23 cellular contexts compared by ENCODE assay signal in genomic region chr10:113522460-113522859, GRCh38. TPM values are rescaled to one million over a fixed set of nuclear protein-coding genes. Genes with fewer than 3 reads are reported as not detected.
DNase-seq lines count a peak whose midpoint lies in the region; TF ChIP-seq lines count a peak whose summit lies in the region.
"Had no signal": no experiment of that assay in that cellular context is flagged by ENCODE, and none has a peak within 500 bp of the region (broad histone marks: within the 10 kb centered on the region; RNA-seq: fewer than 3 reads in every experiment).

No MANE protein-coding gene starts in this region.

- H3K27ac ChIP-seq in breast epithelium, result peak overlapping the region; percentile 77 to 82
- no peak overlapping the region for H3K27ac ChIP-seq in mammary epithelial cell (ENCODE audit: insufficient read depth, low read depth, low read length)
- H3K27ac ChIP-seq in testis, result no peak overlapping the region
- H3K27ac ChIP-seq in esophagus squamous epithelium, result no peak overlapping the region
- H3K27ac ChIP-seq: A549, BLaER1, PC-9, RWPE1, SJCRH30 had no signal

- POLR2A ChIA-PET in MCF 10A (lab: Yijun Ruan, JAX), result no interaction called here

- H3K9me2 ChIP-seq in Loucy (replicated peaks; ENCODE audit: low read depth, low read length), result no peaks in the 10 kb centered on the region

- H3K27me3 ChIP-seq in breast epithelium, result no peaks in the 10 kb centered on the region
- no peaks in the 10 kb centered on the region for H3K27me3 ChIP-seq in Loucy (ENCODE audit: insufficient read depth, low read length, poor library complexity, severe bottlenecking)
- no peaks in the 10 kb centered on the region for H3K27me3 ChIP-seq in mammary epithelial cell (ENCODE audit: insufficient read depth, low read length)
- no peaks in the 10 kb centered on the region for H3K27me3 ChIP-seq in testis
- no peaks in the 10 kb centered on the region for H3K27me3 ChIP-seq in esophagus squamous epithelium
- H3K27me3 ChIP-seq: BLaER1, SJCRH30 had no signal

- BruUV-seq in MCF 10A (replicated peaks; lab: Mats Ljungman, UMichigan), result no TSS peak
- no TSS peak for BruUV-seq in mammary epithelial cell (replicated peaks; lab: Mats Ljungman, UMichigan)

- no peak for DNase-seq in breast epithelium (ENCODE audit: low spot score in 2 of 2)
- DNase-seq in MCF 10A (ENCODE audit: unreplicated experiment), result no peak
- DNase-seq in mammary epithelial cell, result no peak
- peak; percentile 39 for DNase-seq in testis
- DNase-seq in esophagus squamous epithelium (lab: John Stamatoyannopoulos, UW), result no peak
- no peak for DNase-seq in osteocyte (ENCODE audit: extremely low spot score, unreplicated experiment)
- DNase-seq in Ammon's horn (ENCODE audit: low spot score), result no peak
- DNase-seq: CD4-positive, alpha-beta memory T cell; DMS79; H7; KG1; NCI-H1436; NCI-H2029; NCI-H2171; NCI-H526; PC-9; SJCRH30; SW 1271 had no signal

- no peak overlapping the region for H3K27ac Mint-ChIP-seq in MCF 10A (ENCODE audit: low read depth, unreplicated experiment)
- H3K27ac Mint-ChIP-seq in osteocyte (ENCODE audit: unreplicated experiment), result no peak overlapping the region
- H3K27ac Mint-ChIP-seq: CD4-positive, alpha-beta memory T cell had no signal

- peaks cover 41% of the 10 kb centered on the region for H3K27me3 Mint-ChIP-seq in MCF 10A (ENCODE audit: insufficient read depth, unreplicated experiment)
- H3K27me3 Mint-ChIP-seq in osteocyte (ENCODE audit: unreplicated experiment), result peaks cover 12% of the 10 kb centered on the region

- WGBS in mammary epithelial cell (ENCODE audit: low coverage, missing lambda C conversion rate), result 79% methylated on average over 4 of the region's 4 CpGs
- 51 to 69% methylated on average over 4 of the region's 4 CpGs for WGBS in testis, 2 donors
- 85 to 92% methylated on average over 4 of the region's 4 CpGs for WGBS in esophagus squamous epithelium, 2 donors

- H4K20me1 ChIP-seq in Loucy (ENCODE audit: insufficient read depth, low read length, poor library complexity, severe bottlenecking), result no peaks in the 10 kb centered on the region
- no peaks in the 10 kb centered on the region for H4K20me1 ChIP-seq in mammary epithelial cell (ENCODE audit: insufficient read depth, low read length)
- H4K20me1 ChIP-seq: BLaER1 had no signal

- dilution Hi-C loops in mammary epithelial cell (cut with HindIII; ENCODE audit: low sequenced_read_pairs), result no loop called here

- H2AFZ ChIP-seq in Loucy (ENCODE audit: low read length) (0 out of 2 replicates have a peak overlapping the region, but pooled peaks have one; percentile 53), mammary epithelial cell (ENCODE audit: low read depth, low read length) (peak overlapping the region; percentile 31)
- H2AFZ ChIP-seq: PC-9 had no signal

- intact Hi-C loops in breast epithelium (cut with DNase I; ENCODE audit: low total_unique reads) (no loop called here), MCF 10A (cut with micrococcal nuclease) (loop anchor here (5.0 kb wide), 1 partner anchor 70 kb away; no protein-coding TSS in a partner anchor), mammary epithelial cell (cut with micrococcal nuclease) (loop anchor here (5.0 kb wide), 1 partner anchor 955 kb away; no protein-coding TSS in a partner anchor), testis (cut with DNase I; ENCODE audit: low total_unique reads) (no loop called here), esophagus squamous epithelium (cut with DNase I) (no loop called here)

- H3K9me3 ChIP-seq in breast epithelium (no peaks in the 10 kb centered on the region), Loucy (ENCODE audit: insufficient read depth, low read depth, low read length) (no peaks in the 10 kb centered on the region), mammary epithelial cell (replicated peaks; ENCODE audit: insufficient read depth, low read length) (no peaks in the 10 kb centered on the region), testis (no peaks in the 10 kb centered on the region), esophagus squamous epithelium (no peaks in the 10 kb centered on the region)
- H3K9me3 ChIP-seq: A549, BLaER1, SJCRH30 had no signal

- no peaks in the 10 kb centered on the region for H3K79me2 ChIP-seq in Loucy (ENCODE audit: insufficient read depth, low read length)
- H3K79me2 ChIP-seq in mammary epithelial cell (ENCODE audit: insufficient read depth, low read length), result no peaks in the 10 kb centered on the region

- H3K36me3 ChIP-seq in breast epithelium, result no peaks in the 10 kb centered on the region
- H3K36me3 ChIP-seq in Loucy (ENCODE audit: insufficient read depth, low read length), result no peaks in the 10 kb centered on the region
- H3K36me3 ChIP-seq in mammary epithelial cell (ENCODE audit: insufficient read depth, low read length), result no peaks in the 10 kb centered on the region
- no peaks in the 10 kb centered on the region for H3K36me3 ChIP-seq in testis (ENCODE audit: low read depth, missing control alignments)
- no peaks in the 10 kb centered on the region for H3K36me3 ChIP-seq in esophagus squamous epithelium
- H3K36me3 ChIP-seq: BLaER1, SJCRH30 had no signal

- H3K4me1 ChIP-seq in breast epithelium (no peaks in the 10 kb centered on the region), Loucy (ENCODE audit: insufficient read depth, low read length, poor library complexity, severe bottlenecking) (no peaks in the 10 kb centered on the region), mammary epithelial cell (ENCODE audit: insufficient read depth, low read length) (no peaks in the 10 kb centered on the region), testis (peaks cover 7% of the 10 kb centered on the region), esophagus squamous epithelium (peaks cover 0 to 8% (median 0%) of the 10 kb centered on the region in 3 donors)
- H3K4me1 ChIP-seq: A549, SJCRH30 had no signal

- H3K4me3 Mint-ChIP-seq in MCF 10A (ENCODE audit: unreplicated experiment) (no peak overlapping the region), osteocyte (ENCODE audit: unreplicated experiment) (no peak overlapping the region)
- H3K4me3 Mint-ChIP-seq: CD4-positive, alpha-beta memory T cell had no signal

- no peak overlapping the region for H3K4me2 ChIP-seq in Loucy (ENCODE audit: low read depth, low read length, poor library complexity, severe bottlenecking)
- no peak overlapping the region for H3K4me2 ChIP-seq in mammary epithelial cell (ENCODE audit: insufficient read depth, low read depth, low read length)
- H3K4me2 ChIP-seq: A549, BLaER1, PC-9 had no signal

- H3K4me1 Mint-ChIP-seq in MCF 10A (ENCODE audit: insufficient read depth, unreplicated experiment) (no peaks in the 10 kb centered on the region), osteocyte (ENCODE audit: unreplicated experiment) (peaks cover 7% of the 10 kb centered on the region)
- H3K4me1 Mint-ChIP-seq: CD4-positive, alpha-beta memory T cell had no signal

- TF ChIP-seq POLR2A in breast epithelium (IDR thresholded peaks at IDR 0.05) (no peak), testis (IDR thresholded peaks at IDR 0.05) (no peak), esophagus squamous epithelium (IDR thresholded peaks at IDR 0.05) (no peak)

- CTCF ChIA-PET in MCF 10A (lab: Yijun Ruan, JAX), result interaction anchor here (0.7 to 3.6 kb wide), 11 partner anchors 13 to 1048 kb away, joined by 3 to 13 read pairs (median 3); no protein-coding TSS in a partner anchor
- CTCF ChIA-PET in mammary epithelial cell (lab: Charles Lee; ENCODE audit: low non-redundant PET), result interaction anchor here (0.6 kb wide), 1 partner anchor 60 kb away, joined by 3 read pairs; no protein-coding TSS in a partner anchor

- in situ Hi-C loops in mammary epithelial cell (cut with MboI; ENCODE audit: low sequenced_read_pairs in 2 of 2), result no loop called here

- H3F3A ChIP-seq in Loucy (ENCODE audit: low read depth), result no peaks in the 10 kb centered on the region

- no peak overlapping the region for H3K9ac ChIP-seq in Loucy (ENCODE audit: low read depth, low read length, poor library complexity, severe bottlenecking)
- no peak overlapping the region for H3K9ac ChIP-seq in mammary epithelial cell (ENCODE audit: insufficient read depth, low read length)
- H3K9ac ChIP-seq: BLaER1 had no signal

- no peak overlapping the region for H3K4me3 ChIP-seq in breast epithelium
- no peak overlapping the region for H3K4me3 ChIP-seq in Loucy (ENCODE audit: low read length, poor library complexity, severe bottlenecking)
- no peak overlapping the region for H3K4me3 ChIP-seq in mammary epithelial cell (replicated peaks in 1 of 3; ENCODE audit: insufficient read depth in 1 of 3, low read depth in 2 of 3, low read length in 3 of 3)
- H3K4me3 ChIP-seq in testis, result peak overlapping the region in 1 of 2 donors; percentile 12
- H3K4me3 ChIP-seq in esophagus squamous epithelium, result no peak overlapping the region
- H3K4me3 ChIP-seq: A549, BLaER1, PC-9, SJCRH30 had no signal

- H3K36me3 Mint-ChIP-seq in MCF 10A (ENCODE audit: insufficient read depth, unreplicated experiment), result no peaks in the 10 kb centered on the region
- no peaks in the 10 kb centered on the region for H3K36me3 Mint-ChIP-seq in osteocyte (ENCODE audit: unreplicated experiment)
- H3K36me3 Mint-ChIP-seq: CD4-positive, alpha-beta memory T cell had no signal

- TF ChIP-seq CTCF in breast epithelium (IDR thresholded peaks at IDR 0.05) (no peak), MCF 10A (IDR thresholded peaks at IDR 0.05; ENCODE audit: unreplicated experiment) (no peak), Loucy (conservative IDR thresholded peaks at IDR 0.05; ENCODE audit: low read length) (no peak), mammary epithelial cell (conservative IDR thresholded peaks at IDR 0.05 in 1 of 2, IDR thresholded peaks at IDR 0.05 in 1 of 2; ENCODE audit: extremely low read depth in 1 of 2, insufficient read depth in 1 of 2, low read depth in 1 of 2, low read length in 2 of 2) (no peak), testis (IDR thresholded peaks at IDR 0.05) (no peak), esophagus squamous epithelium (IDR thresholded peaks at IDR 0.05) (no peak), osteocyte (IDR thresholded peaks at IDR 0.05) (no peak)

- H3K9me3 Mint-ChIP-seq in MCF 10A (ENCODE audit: unreplicated experiment) (no peaks in the 10 kb centered on the region), osteocyte (ENCODE audit: unreplicated experiment) (no peaks in the 10 kb centered on the region)
- H3K9me3 Mint-ChIP-seq: CD4-positive, alpha-beta memory T cell had no signal

RNA-seq across cellular contexts. Expression of gene HABP2, which starts 30.4 kb away (rescaled TPM):
- total RNA-seq in breast epithelium (under 1 TPM in 2 of 3 donors, not detected in 1; 0.29 to 0.66 TPM), MCF 10A (2022) (not detected in 2 replicates), mammary epithelial cell (not detected), testis (under 1 TPM in 1 of 2 donors, not detected in 1; 0.37 TPM), esophagus squamous epithelium (under 1 TPM in 2 of 4 donors, not detected in 2; under 0.01 to 0.09 TPM), osteocyte (0.11 and 0.18 TPM in 2 replicates)
- polyA plus RNA-seq in mammary epithelial cell (not detected), testis (ENCODE audit: insufficient read depth, low read depth, low replicate concordance) (1.9 TPM)
- not detected for polyA minus RNA-seq in mammary epithelial cell
- total RNA-seq: CD4-positive, alpha-beta memory T cell; H7; M059J; PC-9; SJCRH30 had no signal
- polyA plus RNA-seq: CD4-positive, alpha-beta memory T cell had no signal

Comparison
In these comparisons a context has a peak if more than half of its experiments do, and no peak if none do; other contexts are left out.
1. H3K27ac ChIP-seq: peak in breast epithelium (2 of 2); none in mammary epithelial cell (single experiment), testis (0 of 2) and esophagus squamous epithelium (0 of 4).
2. intact Hi-C loops: an anchor here in MCF 10A (5.0 kb wide) and mammary epithelial cell (5.0 kb wide); none called in breast epithelium, testis and esophagus squamous epithelium.